19 cellular contexts compared by ENCODE assay signal in the genomic region with DNA sequence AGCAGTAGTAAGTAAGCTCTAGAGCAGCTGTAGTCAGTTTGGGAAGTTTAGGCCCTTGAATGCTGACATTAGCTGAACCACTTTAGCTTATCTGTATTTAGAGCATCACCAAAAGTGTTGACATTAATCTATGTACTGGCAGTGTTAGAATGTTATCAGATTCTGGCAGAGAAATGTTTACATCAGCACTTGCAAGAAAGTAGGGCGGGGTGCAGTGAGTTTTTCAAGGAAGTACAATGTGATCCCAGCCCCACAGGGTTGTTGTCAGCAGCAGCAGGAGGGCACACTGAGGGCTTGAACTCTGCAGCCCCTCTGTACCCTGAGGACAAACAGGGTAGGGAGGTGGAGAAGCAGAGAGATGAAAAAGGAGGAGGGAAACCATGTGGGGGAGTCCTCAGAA.
DNase-seq lines count a peak whose midpoint lies in the region; ATAC-seq and TF ChIP-seq lines count a peak whose summit lies in the region.
"Had no signal": no experiment of that assay in that cellular context is flagged by ENCODE, and none has a peak within 500 bp of the region (broad histone marks: within the 10 kb centered on the region; RNA-seq: fewer than 3 reads in every experiment).

No MANE protein-coding gene starts in this region.

- H3K4me1 ChIP-seq in tibial nerve, result peaks cover 0 to 10% (median 0%) of the 10 kb centered on the region in 4 donors
- H3K4me1 ChIP-seq: BLaER1 had no signal

- peaks cover 42% of the 10 kb centered on the region for H3K36me3 Mint-ChIP-seq in WTC11
- H3K36me3 Mint-ChIP-seq in stimulated activated memory B cell treated with anti-CD40 and anti-IgM and Interleukin-4, amounts not matched to agents 10 μg/mL and 1 μg/mL and 100 μg/mL, for 72 hours, result no peaks in the 10 kb centered on the region
- H3K36me3 Mint-ChIP-seq: CD4-positive, alpha-beta memory T cell had no signal

- TF ChIP-seq POLR2A in tibial nerve (IDR thresholded peaks at IDR 0.05), result no peak

- no peak overlapping the region for H3K4me3 Mint-ChIP-seq in WTC11
- H3K4me3 Mint-ChIP-seq in stimulated activated memory B cell treated with anti-CD40 and anti-IgM and Interleukin-4, amounts not matched to agents 10 μg/mL and 1 μg/mL and 100 μg/mL, for 72 hours, result no peak overlapping the region
- H3K4me3 Mint-ChIP-seq: CD4-positive, alpha-beta memory T cell had no signal

- DNase-seq in H4 (ENCODE audit: low spot score) (peak; percentile 56), WTC11 (ENCODE audit: low spot score) (no peak), fibroblast of villous mesenchyme (ENCODE audit: low read depth) (peak; percentile 47), tibial nerve (ENCODE audit: low spot score in 2 of 2) (no peak), NCI-H2227 (lab: John Stamatoyannopoulos, UW; ENCODE audit: unreplicated experiment) (no peak)
- DNase-seq: CD4-positive, alpha-beta memory T cell; DMS53; GOT3; KBM-7; NCI-H1105 treated with DMSO at 0.1 percent for 48 hours; NCI-H1694; NCI-H2081 treated with DMSO at 0.1 percent for 48 hours; NCI-H510A; NCI-H748 treated with DMSO at 0.1 percent for 48 hours; NK-92 treated with Interleukin-12 subunit alpha and Interleukin-12 subunit beta, amount 100 ng/mL, for 24 hours; Right ventricle myocardium superior had no signal

- TF ChIP-seq EP300 in tibial nerve (IDR thresholded peaks at IDR 0.05), result no peak

- H3K36me3 ChIP-seq in tibial nerve, result no peaks in the 10 kb centered on the region
- H3K36me3 ChIP-seq: BLaER1 had no signal

- no peaks in the 10 kb centered on the region for H3K9me3 ChIP-seq in tibial nerve
- H3K9me3 ChIP-seq: BLaER1 had no signal

- H3K27me3 Mint-ChIP-seq in WTC11 (ENCODE audit: low read depth), result no peaks in the 10 kb centered on the region
- H3K27me3 Mint-ChIP-seq in stimulated activated memory B cell treated with anti-CD40 and anti-IgM and Interleukin-4, amounts not matched to agents 10 μg/mL and 1 μg/mL and 100 μg/mL, for 72 hours, result no peaks in the 10 kb centered on the region

- peak overlapping the region; percentile 49; the same call in 1 of the 2 replicates for H3K27ac Mint-ChIP-seq in WTC11
- no peak overlapping the region for H3K27ac Mint-ChIP-seq in stimulated activated memory B cell treated with anti-CD40 and anti-IgM and Interleukin-4, amounts not matched to agents 10 μg/mL and 1 μg/mL and 100 μg/mL, for 72 hours
- H3K27ac Mint-ChIP-seq: CD4-positive, alpha-beta memory T cell had no signal

- no peak overlapping the region for H3K4me3 ChIP-seq in fibroblast of villous mesenchyme (ENCODE audit: low read depth, low read length)
- no peak overlapping the region for H3K4me3 ChIP-seq in tibial nerve
- H3K4me3 ChIP-seq: BLaER1 had no signal

- no peak overlapping the region for H3K27ac ChIP-seq in tibial nerve
- H3K27ac ChIP-seq: BLaER1 had no signal

- no peaks in the 10 kb centered on the region for H3K27me3 ChIP-seq in tibial nerve
- H3K27me3 ChIP-seq: BLaER1 had no signal

- H3K9me3 Mint-ChIP-seq in WTC11, result peaks cover 4% of the 10 kb centered on the region
- H3K9me3 Mint-ChIP-seq in stimulated activated memory B cell treated with anti-CD40 and anti-IgM and Interleukin-4, amounts not matched to agents 10 μg/mL and 1 μg/mL and 100 μg/mL, for 72 hours, result no peaks in the 10 kb centered on the region

- ATAC-seq in WTC11, result no peak
- peak; percentile 8 for ATAC-seq in stimulated activated memory B cell treated with anti-CD40 and anti-IgM and Interleukin-4, amounts not matched to agents 10 μg/mL and 1 μg/mL and 100 μg/mL, for 72 hours
- ATAC-seq in SK-N-SH treated with all-trans-retinoic acid at 6 μM for 48 hours, result no peak

- TF ChIP-seq CTCF in WTC11 (IDR thresholded peaks at IDR 0.05), result no peak
- no peak for TF ChIP-seq CTCF in fibroblast of villous mesenchyme (IDR thresholded peaks at IDR 0.05; ENCODE audit: insufficient read depth, low read depth, low read length)
- no peak for TF ChIP-seq CTCF in tibial nerve (IDR thresholded peaks at IDR 0.05)

- peaks cover 28% of the 10 kb centered on the region for H3K4me1 Mint-ChIP-seq in WTC11
- no peaks in the 10 kb centered on the region for H3K4me1 Mint-ChIP-seq in stimulated activated memory B cell treated with anti-CD40 and anti-IgM and Interleukin-4, amounts not matched to agents 10 μg/mL and 1 μg/mL and 100 μg/mL, for 72 hours
- H3K4me1 Mint-ChIP-seq: CD4-positive, alpha-beta memory T cell had no signal

- WGBS in tibial nerve, 2 donors, result 85 to 93% methylated on average over 1 of the region's 1 CpG

- CTCF ChIA-PET in WTC11 (lab: Charles Lee), result interaction anchor here (0.9 kb wide), 1 partner anchor 14 kb away, joined by 3 read pairs; no protein-coding TSS in a partner anchor

- POLR2A ChIA-PET in WTC11 (lab: Charles Lee), result interaction anchor here (1.3 kb wide), 1 partner anchor 13 kb away, joined by 3 read pairs; no protein-coding TSS in a partner anchor

TF ChIP-seq in WTC11, 78 proteins besides CTCF, POLR2A, EP300 and RAD21:
- TF ChIP-seq, protein P1, sequence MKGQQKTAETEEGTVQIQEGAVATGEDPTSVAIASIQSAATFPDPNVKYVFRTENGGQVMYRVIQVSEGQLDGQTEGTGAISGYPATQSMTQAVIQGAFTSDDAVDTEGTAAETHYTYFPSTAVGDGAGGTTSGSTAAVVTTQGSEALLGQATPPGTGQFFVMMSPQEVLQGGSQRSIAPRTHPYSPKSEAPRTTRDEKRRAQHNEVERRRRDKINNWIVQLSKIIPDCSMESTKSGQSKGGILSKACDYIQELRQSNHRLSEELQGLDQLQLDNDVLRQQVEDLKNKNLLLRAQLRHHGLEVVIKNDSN (CRISPR knock-in tag; IDR thresholded peaks at IDR 0.05), result no peak
- peak; percentile 85 for TF ChIP-seq GTF2I (CRISPR knock-in tag; conservative IDR thresholded peaks at IDR 0.05)

TF ChIP-seq in SK-N-SH treated with all-trans-retinoic acid at 6 μM for 48 hours, 23 proteins besides CTCF, POLR2A, EP300 and RAD21 (continues in another document):
- TF ChIP-seq, protein P2, sequence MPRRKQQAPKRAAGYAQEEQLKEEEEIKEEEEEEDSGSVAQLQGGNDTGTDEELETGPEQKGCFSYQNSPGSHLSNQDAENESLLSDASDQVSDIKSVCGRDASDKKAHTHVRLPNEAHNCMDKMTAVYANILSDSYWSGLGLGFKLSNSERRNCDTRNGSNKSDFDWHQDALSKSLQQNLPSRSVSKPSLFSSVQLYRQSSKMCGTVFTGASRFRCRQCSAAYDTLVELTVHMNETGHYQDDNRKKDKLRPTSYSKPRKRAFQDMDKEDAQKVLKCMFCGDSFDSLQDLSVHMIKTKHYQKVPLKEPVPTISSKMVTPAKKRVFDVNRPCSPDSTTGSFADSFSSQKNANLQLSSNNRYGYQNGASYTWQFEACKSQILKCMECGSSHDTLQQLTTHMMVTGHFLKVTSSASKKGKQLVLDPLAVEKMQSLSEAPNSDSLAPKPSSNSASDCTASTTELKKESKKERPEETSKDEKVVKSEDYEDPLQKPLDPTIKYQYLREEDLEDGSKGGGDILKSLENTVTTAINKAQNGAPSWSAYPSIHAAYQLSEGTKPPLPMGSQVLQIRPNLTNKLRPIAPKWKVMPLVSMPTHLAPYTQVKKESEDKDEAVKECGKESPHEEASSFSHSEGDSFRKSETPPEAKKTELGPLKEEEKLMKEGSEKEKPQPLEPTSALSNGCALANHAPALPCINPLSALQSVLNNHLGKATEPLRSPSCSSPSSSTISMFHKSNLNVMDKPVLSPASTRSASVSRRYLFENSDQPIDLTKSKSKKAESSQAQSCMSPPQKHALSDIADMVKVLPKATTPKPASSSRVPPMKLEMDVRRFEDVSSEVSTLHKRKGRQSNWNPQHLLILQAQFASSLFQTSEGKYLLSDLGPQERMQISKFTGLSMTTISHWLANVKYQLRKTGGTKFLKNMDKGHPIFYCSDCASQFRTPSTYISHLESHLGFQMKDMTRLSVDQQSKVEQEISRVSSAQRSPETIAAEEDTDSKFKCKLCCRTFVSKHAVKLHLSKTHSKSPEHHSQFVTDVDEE (CRISPR knock-in tag; IDR thresholded peaks at IDR 0.05), result no peak
- TF ChIP-seq ZFP3 (CRISPR knock-in tag; IDR thresholded peaks at IDR 0.05), result no peak
- no peak for TF ChIP-seq ARNTL (CRISPR knock-in tag; IDR thresholded peaks at IDR 0.05; ENCODE audit: borderline replicate concordance, low read depth)
- no peak for TF ChIP-seq SNAI2 (CRISPR knock-in tag; IDR thresholded peaks at IDR 0.05)
- TF ChIP-seq GLIS3 (CRISPR knock-in tag; IDR thresholded peaks at IDR 0.05), result no peak
- no peak for TF ChIP-seq ISL1 (CRISPR knock-in tag; IDR thresholded peaks at IDR 0.05)
- no peak for TF ChIP-seq ZNF565 (CRISPR knock-in tag; conservative IDR thresholded peaks at IDR 0.05; ENCODE audit: low read depth)
- TF ChIP-seq ZNF70 (CRISPR knock-in tag; IDR thresholded peaks at IDR 0.05), result no peak
- no peak for TF ChIP-seq ZC3H10 (CRISPR knock-in tag; IDR thresholded peaks at IDR 0.05)
- no peak for TF ChIP-seq ZFP30 (CRISPR knock-in tag; IDR thresholded peaks at IDR 0.05)
- TF ChIP-seq, protein P3, sequence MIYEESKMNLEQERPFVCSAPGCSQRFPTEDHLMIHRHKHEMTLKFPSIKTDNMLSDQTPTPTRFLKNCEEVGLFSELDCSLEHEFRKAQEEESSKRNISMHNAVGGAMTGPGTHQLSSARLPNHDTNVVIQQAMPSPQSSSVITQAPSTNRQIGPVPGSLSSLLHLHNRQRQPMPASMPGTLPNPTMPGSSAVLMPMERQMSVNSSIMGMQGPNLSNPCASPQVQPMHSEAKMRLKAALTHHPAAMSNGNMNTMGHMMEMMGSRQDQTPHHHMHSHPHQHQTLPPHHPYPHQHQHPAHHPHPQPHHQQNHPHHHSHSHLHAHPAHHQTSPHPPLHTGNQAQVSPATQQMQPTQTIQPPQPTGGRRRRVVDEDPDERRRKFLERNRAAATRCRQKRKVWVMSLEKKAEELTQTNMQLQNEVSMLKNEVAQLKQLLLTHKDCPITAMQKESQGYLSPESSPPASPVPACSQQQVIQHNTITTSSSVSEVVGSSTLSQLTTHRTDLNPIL (CRISPR knock-in tag; IDR thresholded peaks at IDR 0.05; ENCODE audit: low read depth), result no peak
- TF ChIP-seq TOX (CRISPR knock-in tag; IDR thresholded peaks at IDR 0.05; ENCODE audit: borderline replicate concordance), result no peak
- no peak for TF ChIP-seq OSR1 (CRISPR knock-in tag; IDR thresholded peaks at IDR 0.05)

Comparison
In these comparisons a context has a peak if more than half of its experiments do, and no peak if none do; other contexts are left out.
1. DNase-seq: peak in H4 (single experiment) and fibroblast of villous mesenchyme (single experiment); none in WTC11 (single experiment), tibial nerve (0 of 2) and NCI-H2227 (single experiment).